Comparison of ENCODE assay signal across 8 cellular contexts in genomic region chr9:129142536-129142935, GRCh38. TPM values are rescaled to one million over a fixed set of nuclear protein-coding genes. Genes with fewer than 3 reads are reported as not detected.
DNase-seq lines count a peak whose midpoint lies in the region; ATAC-seq and TF ChIP-seq lines count a peak whose summit lies in the region.

No MANE protein-coding gene starts in this region.

- H3K9me3 ChIP-seq in left lung (no peaks in the 10 kb centered on the region), stomach (no peaks in the 10 kb centered on the region)

- TF ChIP-seq EP300 in stomach (IDR thresholded peaks at IDR 0.05) = no peak

- TF ChIP-seq CTCF in HFF-Myc (IDR thresholded peaks at IDR 0.05; ENCODE audit: low read depth, low read length, missing control alignments) = no peak
- TF ChIP-seq CTCF in astrocyte of the spinal cord (IDR thresholded peaks at IDR 0.05; ENCODE audit: low read depth, low read length) = no peak
- no peak for TF ChIP-seq CTCF in left lung (IDR thresholded peaks at IDR 0.05)
- no peak for TF ChIP-seq CTCF in stomach (IDR thresholded peaks at IDR 0.05)

- no peaks in the 10 kb centered on the region for H3K27me3 ChIP-seq in left lung
- no peaks in the 10 kb centered on the region for H3K27me3 ChIP-seq in stomach

- intact Hi-C loops in left lung (cut with DNase I) (loop anchor here in 1 of 2 donors (10.0 kb wide), 1 partner anchor 472 kb away; no protein-coding TSS in a partner anchor), stomach (cut with DNase I; ENCODE audit: low total_unique reads) (no loop called here)

- TF ChIP-seq POLR2A in stomach (IDR thresholded peaks at IDR 0.05) = no peak

- H3K27ac ChIP-seq in left lung (peak overlapping the region; percentile 99 to 100), stomach (peak overlapping the region; percentile 98 to 100 (median 98))

- no peak for DNase-seq in HFF-Myc (ENCODE audit: extremely low read depth, low read depth)
- DNase-seq in astrocyte of the spinal cord (ENCODE audit: low read depth, low spot score) = no peak
- DNase-seq in left lung = no peak
- DNase-seq in stomach = no peak
- DNase-seq in GM03348 (ENCODE audit: low spot score) = no peak
- DNase-seq in NCI-H345 (lab: John Stamatoyannopoulos, UW) = no peak
- no peak for DNase-seq in activated naive CD4-positive, alpha-beta T cell treated with Interleukin-2 at 50 U/mL for 16 hours
- no peak for DNase-seq in activated CD4-positive, alpha-beta T cell treated with anti-CD3 and anti-CD28 coated beads for 1 hour

- H3K4me3 ChIP-seq in HFF-Myc (replicated peaks; ENCODE audit: low read depth, low read length) = peak overlapping the region; percentile 62
- H3K4me3 ChIP-seq in astrocyte of the spinal cord (ENCODE audit: low read depth, low read length) = peak overlapping the region; percentile 25
- H3K4me3 ChIP-seq in left lung = peak overlapping the region in 1 of 2 donors; percentile 7
- peak overlapping the region in 2 of 4 donors; percentile 43 to 44 for H3K4me3 ChIP-seq in stomach

- 64 to 77% (median 71%) methylated on average over 7 of the region's 7 CpGs for WGBS in stomach, 5 donors

- ATAC-seq in left lung = no peak

- in situ Hi-C loops in astrocyte of the spinal cord (cut with HindIII; ENCODE audit: low sequenced_read_pairs) = no loop called here

- peaks cover 0 to 51% of the 10 kb centered on the region in 2 donors for H3K36me3 ChIP-seq in left lung
- peaks cover 17 to 54% (median 32%) of the 10 kb centered on the region in 4 donors for H3K36me3 ChIP-seq in stomach

- H3K4me1 ChIP-seq in left lung = peaks cover 76 to 92% of the 10 kb centered on the region in 2 donors
- H3K4me1 ChIP-seq in stomach = peaks cover 85 to 98% (median 90%) of the 10 kb centered on the region in 4 donors

RNA-seq across cellular contexts. Expression of gene PTPA, which starts 31.3 kb away (rescaled TPM):
- total RNA-seq in left lung = 100 to 1,000 TPM; 132 to 138 TPM
- 100 to 1,000 TPM in 1 of 5 donors, 10 to 100 TPM in 4; 12.3 to 118 (median 48.8) TPM for total RNA-seq in stomach
- polyA plus RNA-seq in stomach = 100 to 1,000 TPM in 1 of 3 donors, 10 to 100 TPM in 2; 69.2 to 111 (median 77.9) TPM

RNA-seq across cellular contexts. Expression of gene CRAT, which starts 31.9 kb away (rescaled TPM):
- 10 to 100 TPM; 16.8 to 33.2 TPM for total RNA-seq in left lung
- total RNA-seq in stomach = 10 to 100 TPM; 13.0 to 92.2 (median 49.6) TPM
- polyA plus RNA-seq in stomach = 10 to 100 TPM; 25.8 to 28.5 (median 28.1) TPM

RNA-seq across cellular contexts. Expression of gene IER5L, which starts 35.5 kb away (rescaled TPM):
- 10 to 100 TPM; 17.9 to 21.4 TPM for total RNA-seq in left lung
- 10 to 100 TPM in 1 of 5 donors, 1 to 10 TPM in 4; 2.6 to 30.4 (median 4.5) TPM for total RNA-seq in stomach
- polyA plus RNA-seq in stomach = 10 to 100 TPM in 2 of 3 donors, 1 to 10 TPM in 1; 7.2 to 25.1 (median 17.0) TPM
